Comparison of ENCODE assay signal across 8 cellular contexts in the genomic region with DNA sequence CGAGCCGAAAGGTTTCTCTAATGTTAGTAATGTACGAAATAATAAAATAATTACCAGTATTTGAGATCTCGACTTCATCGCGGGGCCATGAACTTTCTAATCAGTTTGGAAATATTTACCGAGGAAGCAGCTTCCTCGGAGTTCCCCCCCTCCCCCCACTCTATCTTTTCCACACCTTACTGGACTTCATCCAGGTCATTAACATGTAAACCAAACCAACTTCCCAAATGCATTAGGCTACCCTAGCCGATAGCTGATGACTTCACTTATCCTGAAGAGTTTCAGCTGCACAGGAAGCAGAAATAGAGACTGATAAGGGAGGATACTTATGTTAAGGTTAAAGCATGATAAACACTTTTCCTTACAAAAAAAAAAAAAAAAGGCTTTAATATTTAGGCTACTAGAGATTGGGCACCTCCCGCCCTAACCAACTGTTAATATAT. TPM values are rescaled to one million over a fixed set of nuclear protein-coding genes. Genes with fewer than 3 reads are reported as not detected.
A peak's percentile ranks its signal among the peaks of the same experiment; 100 is the strongest.
DNase-seq lines count a peak whose midpoint lies in the region; ATAC-seq and TF ChIP-seq lines count a peak whose summit lies in the region.

No MANE protein-coding gene starts in this region.

- H3K79me2 ChIP-seq in GM23248 (ENCODE audit: insufficient read depth): no peaks in the 10 kb centered on the region
- no peaks in the 10 kb centered on the region for H3K79me2 ChIP-seq in trophoblast cell (ENCODE audit: control insufficient read depth, insufficient read depth, low read length, poor library complexity)

- H3K9me3 ChIP-seq in GM23248 (ENCODE audit: low read depth) (no peaks in the 10 kb centered on the region), Panc1 (ENCODE audit: control insufficient read depth, insufficient read depth, low read depth, low read length) (no peaks in the 10 kb centered on the region), trophoblast cell (ENCODE audit: insufficient read depth, low read depth, low read length) (no peaks in the 10 kb centered on the region)

- DNase-seq in GM23248: peak; percentile 31
- no peak for DNase-seq in Panc1 (ENCODE audit: low read depth, low spot score)
- DNase-seq in erythroblast (lab: John Stamatoyannopoulos, UW): peak; percentile 38 to 48
- no peak for DNase-seq in trophoblast cell
- DNase-seq in NCI-H774 (lab: John Stamatoyannopoulos, UW): no peak
- no peak for DNase-seq in NCI-H2107 (lab: John Stamatoyannopoulos, UW)

- POLR2A ChIA-PET in Panc1 (lab: Charles Lee): interaction anchor here (0.7 kb wide), 1 partner anchor 1645 kb away, joined by 6 read pairs; the partner anchor contains the start of gene LYSMD3

- no peak overlapping the region for H2BK120ac ChIP-seq in trophoblast cell (ENCODE audit: insufficient read depth, low read length, poor library complexity)

- H3K4ac ChIP-seq in trophoblast cell (ENCODE audit: low read depth, low read length): no peak overlapping the region

- H4K12ac ChIP-seq in trophoblast cell (ENCODE audit: low read depth, low read length): no peak overlapping the region

- intact Hi-C loops in Panc1 (cut with micrococcal nuclease; ENCODE audit: unreplicated experiment): loop anchor here (5.0 to 10.0 kb wide), 2 partner anchors 57 to 1380 kb away; no protein-coding TSS in a partner anchor

- H3K18ac ChIP-seq in trophoblast cell (ENCODE audit: low read length): no peak overlapping the region

- no peak for TF ChIP-seq CTCF in Panc1 (IDR thresholded peaks at IDR 0.05)

- in situ Hi-C loops in GM23248 (cut with MboI): loop anchor here (25.0 kb wide), 2 partner anchors 1378 to 1528 kb away; partner anchors contain the start of gene CETN3
- in situ Hi-C loops in Panc1 (cut with HindIII; ENCODE audit: low pct_unique_long_range_greater_than_20kb, low sequenced_read_pairs): no loop called here

- no peak overlapping the region for H4K91ac ChIP-seq in trophoblast cell (ENCODE audit: low read depth, low read length)

- H2AFZ ChIP-seq in GM23248 (peak overlapping the region; percentile 93), trophoblast cell (ENCODE audit: insufficient read depth, low read length, poor library complexity) (no peak overlapping the region)

- H3K4me2 ChIP-seq in GM23248 (ENCODE audit: unreplicated experiment) (peak overlapping the region; percentile 88), trophoblast cell (ENCODE audit: low read length) (peak overlapping the region; percentile 87)

- CTCF ChIA-PET in Panc1 (lab: Charles Lee): interaction anchor here (0.6 to 0.7 kb wide), 2 partner anchors 155 to 1379 kb away, joined by 3 to 6 read pairs; no protein-coding TSS in a partner anchor

- no peak overlapping the region for H2BK12ac ChIP-seq in trophoblast cell (ENCODE audit: low read length)

- H3K27ac ChIP-seq in GM23248 (peak overlapping the region; percentile 74), Panc1 (ENCODE audit: low read length) (peak overlapping the region; percentile 84), trophoblast cell (ENCODE audit: low read depth, low read length) (no peak overlapping the region)

- H3K9ac ChIP-seq in GM23248: peak overlapping the region; percentile 81
- H3K9ac ChIP-seq in trophoblast cell (ENCODE audit: low read length): no peak overlapping the region

- no peak overlapping the region for H3K23ac ChIP-seq in trophoblast cell (ENCODE audit: low read length)

- no peak overlapping the region for H2AK5ac ChIP-seq in trophoblast cell (ENCODE audit: low read length)

- H3K36me3 ChIP-seq in GM23248 (ENCODE audit: low read depth): no peaks in the 10 kb centered on the region
- no peaks in the 10 kb centered on the region; the same call in 1 of the 2 replicates for H3K36me3 ChIP-seq in Panc1 (ENCODE audit: control insufficient read depth, insufficient read depth, low read length)
- H3K36me3 ChIP-seq in trophoblast cell (ENCODE audit: control insufficient read depth in 1 of 2, insufficient read depth in 2 of 2, low read length in 2 of 2): no peaks in the 10 kb centered on the region

- H3K79me1 ChIP-seq in trophoblast cell (ENCODE audit: low read length): peaks cover 6% of the 10 kb centered on the region

- H3K4me3 ChIP-seq in GM23248 (peak overlapping the region; percentile 98), Panc1 (ENCODE audit: low read depth in 2 of 2, low read length in 2 of 2) (peak overlapping the region; percentile 66 to 79), trophoblast cell (ENCODE audit: low read depth, low read length) (peak overlapping the region; percentile 63)

- H3K4me1 ChIP-seq in GM23248 (ENCODE audit: insufficient read depth) (peaks cover 27% of the 10 kb centered on the region), Panc1 (ENCODE audit: control insufficient read depth, insufficient read depth, low read length) (peaks cover 41% of the 10 kb centered on the region), trophoblast cell (ENCODE audit: control insufficient read depth in 1 of 2, insufficient read depth in 2 of 2, low read length in 2 of 2) (peaks cover 2 to 4% of the 10 kb centered on the region in 2 experiments)

- ATAC-seq in Panc1: no peak
- ATAC-seq in GM18502 (IDR thresholded peaks at IDR 0.05; ENCODE audit: poor library complexity, unreplicated experiment): no peak
- no peak for ATAC-seq in GM21619 (IDR thresholded peaks at IDR 0.05; ENCODE audit: unreplicated experiment)

- no peak overlapping the region for H4K8ac ChIP-seq in trophoblast cell (ENCODE audit: low read depth, low read length)

- TF ChIP-seq POLR2A in erythroblast (IDR thresholded peaks at IDR 0.05; ENCODE audit: low read length): no peak

- H2BK5ac ChIP-seq in trophoblast cell (ENCODE audit: low read depth, low read length, poor library complexity): no peak overlapping the region

- H4K20me1 ChIP-seq in GM23248 (ENCODE audit: insufficient read depth): no peaks in the 10 kb centered on the region

- no peaks in the 10 kb centered on the region for H3K9me2 ChIP-seq in GM23248 (ENCODE audit: insufficient read depth)

- 5 to 7% methylated on average over 10 of the region's 10 CpGs for WGBS in GM23248 (ENCODE audit: low coverage in 1 of 2, low lambda C conversion rate in 2 of 2, missing lambda C conversion rate in 2 of 2), 2 experiments
- no CpG with 5 or more reads among the region's 10 CpGs for WGBS in trophoblast cell (ENCODE audit: extremely low coverage, insufficient coverage, insufficient read length)

- H3K27me3 ChIP-seq in GM23248 (replicated peaks; ENCODE audit: insufficient read depth) (no peaks in the 10 kb centered on the region), Panc1 (ENCODE audit: control insufficient read depth, insufficient read depth, low read length) (no peaks in the 10 kb centered on the region), trophoblast cell (ENCODE audit: insufficient read depth, low read length) (no peaks in the 10 kb centered on the region)

- H3F3A ChIP-seq in GM23248 (ENCODE audit: insufficient read depth): peaks cover 25% of the 10 kb centered on the region

- no peak overlapping the region for H3K14ac ChIP-seq in trophoblast cell (ENCODE audit: low read length)

- no TSS peak for BruUV-seq in Panc1 (replicated peaks; lab: Mats Ljungman, UMichigan)

RNA-seq across cellular contexts. Expression of gene MEF2C, which starts 1.5 kb away (rescaled TPM):
- total RNA-seq in GM23248 (2014; rRNA removed; shearing (Covaris generic)): 3.4 TPM in 2 replicates
- polyA plus RNA-seq in GM23248 (2016; fragmentation: Nextera tagmentation; extraction: Ambion mirVana): 3.2 and 4.5 TPM in 2 replicates
- total RNA-seq in Panc1 (2021; ENCODE audit: unreplicated experiment): 9.9 TPM
- polyA plus RNA-seq in Panc1 (2012; ENCODE audit: insufficient read length): 6.6 TPM
- 6.4 and 7.1 TPM in 2 replicates for polyA plus RNA-seq in trophoblast cell (2013)

Comparison
In these comparisons a context has a peak if more than half of its experiments do, and no peak if none do; other contexts are left out.
1. DNase-seq: peak in GM23248 (single experiment) and erythroblast (2 of 2); none in Panc1 (single experiment), trophoblast cell (0 of 2), NCI-H774 (single experiment) and NCI-H2107 (single experiment).
2. Peak in every context shown above with its lines, with median percentiles within 50 percentile points of each other: H3K4me3 ChIP-seq.